ENCODE assay signal across 8 cellular contexts in the genomic region with DNA sequence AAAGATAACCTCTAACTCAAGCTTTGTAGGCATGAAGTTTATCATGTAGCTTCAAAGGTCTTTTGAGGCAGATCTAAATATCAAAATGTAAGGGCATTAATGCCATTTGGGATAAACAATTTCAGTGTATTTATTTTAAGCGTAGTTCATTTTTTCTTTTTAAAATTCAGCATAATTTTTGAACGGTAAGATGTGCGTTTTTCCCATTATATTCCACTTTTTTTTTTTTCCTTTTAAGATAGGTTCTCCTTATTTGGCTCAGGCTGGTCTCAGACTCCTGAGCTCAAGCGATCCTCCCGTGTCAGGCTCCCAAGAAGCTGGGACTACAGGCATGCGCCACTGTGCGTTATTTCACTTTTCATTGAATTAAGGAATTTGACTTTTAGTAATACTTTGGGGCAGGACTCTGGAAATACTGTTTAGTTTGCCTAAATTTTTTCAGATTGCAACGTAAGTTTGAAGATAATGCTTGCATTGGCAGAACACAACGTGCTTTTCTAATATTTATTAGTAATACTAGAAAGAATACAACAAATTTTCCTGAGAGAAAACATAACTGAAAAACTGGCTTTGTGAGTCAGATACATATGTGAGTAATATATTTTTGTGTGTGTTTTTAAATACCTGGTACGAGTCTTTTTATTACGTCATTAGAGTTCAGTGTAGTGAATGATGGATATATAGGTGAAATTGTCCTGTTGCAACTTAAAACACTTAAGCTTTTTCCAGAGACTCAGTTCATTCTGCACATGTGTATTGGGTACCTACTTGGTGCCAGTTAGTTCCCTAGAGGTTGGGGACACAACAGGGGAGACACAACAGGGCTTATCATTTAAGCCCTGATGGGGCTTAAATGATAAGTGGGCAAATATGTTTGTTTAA. TPM values are rescaled to one million over a fixed set of nuclear protein-coding genes. Genes with fewer than 3 reads are reported as not detected.
DNase-seq lines count a peak whose midpoint lies in the region; ATAC-seq and TF ChIP-seq lines count a peak whose summit lies in the region.

No MANE protein-coding gene starts in this region.

- H3K27me3 ChIP-seq in CD4-positive, alpha-beta T cell (ENCODE audit: control insufficient read depth, insufficient read depth, low read length): no peaks in the 10 kb centered on the region

- no peaks in the 10 kb centered on the region for H3K27me3 Mint-ChIP-seq in CD4-positive, alpha-beta T cell

- ATAC-seq in CD4-positive, alpha-beta T cell (ENCODE audit: poor library complexity): no peak
- no peak for ATAC-seq in HG03135 (IDR thresholded peaks at IDR 0.05; ENCODE audit: unreplicated experiment)

- H3K4me1 Mint-ChIP-seq in CD4-positive, alpha-beta T cell (ENCODE audit: low read depth): peaks cover 45% of the 10 kb centered on the region

- POLR2A ChIA-PET in CD4-positive, alpha-beta T cell (lab: Charles Lee): interaction anchor here (1.0 to 1.7 kb wide), 3 partner anchors 8 to 402 kb away, joined by 3 to 4 read pairs (median 4); no protein-coding TSS in a partner anchor

- H3K4me3 ChIP-seq in LNCaP clone FGC (ENCODE audit: low read depth, low read length): peak overlapping the region; percentile 83; the same call in 1 of the 2 replicates

- H3K27ac Mint-ChIP-seq in CD4-positive, alpha-beta T cell: peak overlapping the region; percentile 87

- intact Hi-C loops in CD4-positive, alpha-beta T cell (cut with DNase I, micrococcal nuclease): loop anchor here (2.0 to 10.0 kb wide), 4 partner anchors 182 to 640 kb away; partner anchors contain the start of gene AXDND1 (in 2 of the 2)

- CTCF ChIA-PET in CD4-positive, alpha-beta T cell (lab: Charles Lee): interaction anchor here (0.9 kb wide), 1 partner anchor 21 kb away, joined by 3 read pairs; no protein-coding TSS in a partner anchor

- TF ChIP-seq CTCF in CD4-positive, alpha-beta T cell (IDR thresholded peaks at IDR 0.05): no peak
- TF ChIP-seq CTCF in LNCaP clone FGC (IDR thresholded peaks at IDR 0.05; ENCODE audit: control insufficient read depth, extremely low read depth, insufficient read depth): no peak

- DNase-seq in CD4-positive, alpha-beta T cell: no peak
- DNase-seq in LNCaP clone FGC (ENCODE audit: low read depth): peak; percentile 19
- DNase-seq in cerebellar cortex (ENCODE audit: low spot score): peak; percentile 25
- peak; percentile 29 for DNase-seq in myocyte (ENCODE audit: low read depth)
- no peak for DNase-seq in T-helper 2 cell
- DNase-seq in islet precursor cell: no peak
- DNase-seq in NCI-H2029 treated with DMSO at 0.1 percent for 48 hours (lab: John Stamatoyannopoulos, UW): no peak

- peaks cover 3% of the 10 kb centered on the region for H3K9me3 Mint-ChIP-seq in CD4-positive, alpha-beta T cell

- H3K36me3 Mint-ChIP-seq in CD4-positive, alpha-beta T cell (ENCODE audit: low read depth): peaks cover 14% of the 10 kb centered on the region

- H3K9me3 ChIP-seq in CD4-positive, alpha-beta T cell (ENCODE audit: control insufficient read depth, low read length): no peaks in the 10 kb centered on the region

- peak overlapping the region; percentile 93 for H3K4me3 Mint-ChIP-seq in CD4-positive, alpha-beta T cell

- H3K27ac ChIP-seq in CD4-positive, alpha-beta T cell (ENCODE audit: low read depth, low read length): no peak overlapping the region

RNA-seq across cellular contexts. Expression of gene RALGPS2, which starts 2.2 kb away (rescaled TPM):
- total RNA-seq in CD4-positive, alpha-beta T cell: 10 to 100 TPM in 1 of 2 experiments, 1 to 10 TPM in 1; 8.6 to 10.8 TPM
- total RNA-seq in myocyte: 43.1 and 44.0 TPM in 2 replicates
- 5.6 TPM for polyA plus RNA-seq in myocyte (2012)

Comparison
In these comparisons a context has a peak if more than half of its experiments do, and no peak if none do; other contexts are left out.
1. DNase-seq: peak in LNCaP clone FGC (single experiment), cerebellar cortex (single experiment) and myocyte (single experiment); none in CD4-positive, alpha-beta T cell (0 of 10), T-helper 2 cell (0 of 5), islet precursor cell (single experiment) and NCI-H2029 treated with DMSO at 0.1 percent for 48 hours (single experiment).